ENCODE assay signal across 31 cellular contexts in the genomic region with DNA sequence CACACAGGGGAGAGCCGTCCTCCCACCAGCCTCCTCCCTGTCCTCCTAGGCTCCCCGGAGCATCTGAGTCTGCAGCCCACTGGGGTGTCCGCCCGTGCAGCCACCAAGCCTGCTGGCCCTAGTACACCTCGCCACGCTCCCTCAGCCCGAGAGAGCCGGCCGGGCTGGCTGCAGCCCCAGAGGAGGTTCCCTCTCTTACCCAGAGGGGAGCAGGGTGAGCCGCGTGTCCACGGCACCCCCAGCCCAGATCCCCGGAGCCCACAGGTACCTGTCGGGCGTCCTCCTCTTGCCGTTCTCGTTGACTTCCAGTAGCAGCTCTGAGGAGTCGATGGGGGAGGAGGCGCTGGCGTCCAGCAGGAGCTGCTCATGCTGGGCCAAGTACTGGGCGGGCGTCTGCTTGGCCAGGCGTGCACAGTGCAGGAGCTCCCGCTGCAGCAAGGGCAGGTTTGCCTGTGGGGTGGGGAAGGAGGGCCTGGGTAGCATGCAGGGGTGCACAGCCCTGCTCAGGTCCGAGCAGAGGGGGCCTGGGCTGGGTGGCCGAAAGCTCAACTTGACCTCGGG. TPM values are rescaled to one million over a fixed set of nuclear protein-coding genes. Genes with fewer than 3 reads are reported as not detected.
"Had no signal": no experiment of that assay in that cellular context is flagged by ENCODE, and none has a peak within 500 bp of the region (broad histone marks: within the 10 kb centered on the region; RNA-seq: fewer than 3 reads in every experiment).

No MANE protein-coding gene starts in this region.

- H3K4me3 Mint-ChIP-seq: activated naive CD8-positive, alpha-beta T cell treated with anti-CD3 and anti-CD28 coated beads for 36 hours; activated T-cell treated with anti-CD3 and anti-CD28 coated beads, Interleukin-2, amount 50 U/mL, for 4 hours; dendritic cell treated with granulocyte-macrophage colony-stimulating factor and Interleukin-4, amounts not matched to agents 40 ng/mL and 50 ng/mL, for 4 days; mesothelial cell of epicardium; naive thymus-derived CD8-positive, alpha-beta T cell; stimulated activated effector memory CD8-positive, alpha-beta T cell treated with anti-CD3 and anti-CD28 coated beads, Interleukin-12 subunit alpha, Interleukin-12 subunit beta, amount 100 ng/mL, for 72 hours; stimulated activated naive CD8-positive, alpha-beta T cell treated with anti-CD3 and anti-CD28 coated beads, Interleukin-15, amount 100 ng/mL, for 72 hours; T-helper 1 cell treated with Interleukin-12 subunit alpha and Interleukin-12 subunit beta and Interleukin-4 antibody, amounts not matched to agents 30 μg/mL and 1 μg/mL, for 36 hours had no signal

- DNase-seq: activated CD4-positive, alpha-beta T cell treated with anti-CD3 and anti-CD28 coated beads for 4 hours; activated CD4-positive, alpha-beta T cell treated with anti-CD3 and anti-CD28 coated beads, Interleukin-2, amount 50 U/mL, for 48 hours; activated CD4-positive, CD25-positive, alpha-beta regulatory T cell; activated CD8-positive, alpha-beta memory T cell treated with anti-CD3 and anti-CD28 coated beads, Interleukin-2, amount 50 U/mL, for 48 hours; activated naive CD4-positive, alpha-beta T cell treated with Interleukin-2 at 50 U/mL for 16 hours; activated naive CD8-positive, alpha-beta T cell treated with anti-CD3 and anti-CD28 coated beads for 36 hours; activated T-cell treated with anti-CD3 and anti-CD28 coated beads, Interleukin-2, amount 50 U/mL, for 4 hours; amniotic stem cell; effector CD4-positive, alpha-beta T cell; kidney; left lung; mammary epithelial cell; naive thymus-derived CD8-positive, alpha-beta T cell; right cardiac atrium; stimulated activated CD4-positive, alpha-beta T cell treated with anti-CD3 and anti-CD28 coated beads, Interleukin-2, amount 100 ng/mL, for 24 hours; stimulated activated naive CD8-positive, alpha-beta T cell treated with anti-CD3 and anti-CD28 coated beads, Interleukin-15, amount 100 ng/mL, for 72 hours; T1000 had no signal

- H3K4me1 ChIP-seq: breast epithelium, prostate gland had no signal

- H3K4me1 Mint-ChIP-seq: activated naive CD8-positive, alpha-beta T cell treated with anti-CD3 and anti-CD28 coated beads for 36 hours; mesothelial cell of epicardium; stimulated activated effector memory CD8-positive, alpha-beta T cell treated with anti-CD3 and anti-CD28 coated beads, Interleukin-12 subunit alpha, Interleukin-12 subunit beta, amount 100 ng/mL, for 72 hours had no signal

- H3K27ac Mint-ChIP-seq: activated naive CD8-positive, alpha-beta T cell treated with anti-CD3 and anti-CD28 coated beads for 36 hours; activated T-helper 2 cell treated with anti-CD3 and anti-CD28 coated beads, Interferon-gamma antibody, Interleukin-2, Interleukin-4, amounts not matched to agents 10 μg/mL and 5 μg/mL and 100 μg/mL, durations not matched to agents 14 hours and 24 hours and 36 hours; dendritic cell treated with granulocyte-macrophage colony-stimulating factor and Interleukin-4, amounts not matched to agents 40 ng/mL and 50 ng/mL, for 4 days; mesothelial cell of epicardium; naive thymus-derived CD8-positive, alpha-beta T cell; neural progenitor cell; stimulated activated effector memory CD8-positive, alpha-beta T cell treated with anti-CD3 and anti-CD28 coated beads, Interleukin-12 subunit alpha, Interleukin-12 subunit beta, amount 100 ng/mL, for 72 hours; T-helper 1 cell treated with Interleukin-12 subunit alpha and Interleukin-12 subunit beta and Interleukin-4 antibody, amounts not matched to agents 30 μg/mL and 1 μg/mL, for 36 hours had no signal

- H3K36me3 ChIP-seq: breast epithelium, neural progenitor cell, prostate gland had no signal

- H3K4me2 ChIP-seq: neural progenitor cell had no signal

- H3K9me3 ChIP-seq: breast epithelium, left lung, prostate gland, tibial nerve had no signal

- H3K4me3 ChIP-seq: breast epithelium, left lung, neural progenitor cell, prostate gland, skin epidermis, tibial nerve had no signal

- H3K27ac ChIP-seq: neural progenitor cell, prostate gland had no signal

- H3K36me3 Mint-ChIP-seq: activated naive CD8-positive, alpha-beta T cell treated with anti-CD3 and anti-CD28 coated beads for 36 hours; naive thymus-derived CD8-positive, alpha-beta T cell had no signal

- H3K27me3 Mint-ChIP-seq: activated naive CD8-positive, alpha-beta T cell treated with anti-CD3 and anti-CD28 coated beads for 36 hours; dendritic cell treated with granulocyte-macrophage colony-stimulating factor and Interleukin-4, amounts not matched to agents 40 ng/mL and 50 ng/mL, for 4 days; naive thymus-derived CD8-positive, alpha-beta T cell; stimulated activated naive CD8-positive, alpha-beta T cell treated with anti-CD3 and anti-CD28 coated beads, Interleukin-15, amount 100 ng/mL, for 72 hours had no signal

- H3K9me3 Mint-ChIP-seq: activated T-cell treated with anti-CD3 and anti-CD28 coated beads, Interleukin-2, amount 50 U/mL, for 4 hours; activated T-helper 2 cell treated with anti-CD3 and anti-CD28 coated beads, Interferon-gamma antibody, Interleukin-2, Interleukin-4, amounts not matched to agents 10 μg/mL and 5 μg/mL and 100 μg/mL, durations not matched to agents 14 hours and 24 hours and 36 hours; mesothelial cell of epicardium; naive thymus-derived CD8-positive, alpha-beta T cell; stimulated activated effector memory CD8-positive, alpha-beta T cell treated with anti-CD3 and anti-CD28 coated beads, Interleukin-12 subunit alpha, Interleukin-12 subunit beta, amount 100 ng/mL, for 72 hours; stimulated activated naive CD8-positive, alpha-beta T cell treated with anti-CD3 and anti-CD28 coated beads, Interleukin-15, amount 100 ng/mL, for 72 hours; T-helper 1 cell treated with Interleukin-12 subunit alpha and Interleukin-12 subunit beta and Interleukin-4 antibody, amounts not matched to agents 30 μg/mL and 1 μg/mL, for 36 hours had no signal

- H3K27me3 ChIP-seq: breast epithelium, neural progenitor cell had no signal

- ATAC-seq: activated T-cell treated with anti-CD3 and anti-CD28 coated beads, Interleukin-2, amount 50 U/mL, for 4 hours; naive thymus-derived CD8-positive, alpha-beta T cell; stimulated activated effector memory CD8-positive, alpha-beta T cell treated with anti-CD3 and anti-CD28 coated beads, Interleukin-12 subunit alpha, Interleukin-12 subunit beta, amount 100 ng/mL, for 72 hours; stimulated activated naive CD8-positive, alpha-beta T cell treated with anti-CD3 and anti-CD28 coated beads, Interleukin-15, amount 100 ng/mL, for 72 hours had no signal

- H3K9ac ChIP-seq: neural progenitor cell had no signal

RNA-seq across cellular contexts. Expression of a gene that starts 19.3 kb away (rescaled TPM):
- total RNA-seq: activated CD8-positive, alpha-beta memory T cell treated with anti-CD3 and anti-CD28 coated beads for 36 hours; activated naive CD8-positive, alpha-beta T cell treated with anti-CD3 and anti-CD28 coated beads for 36 hours; activated T-cell treated with anti-CD3 and anti-CD28 coated beads, Interleukin-2, amount 50 U/mL, for 4 hours; activated T-helper 2 cell treated with anti-CD3 and anti-CD28 coated beads, Interferon-gamma antibody, Interleukin-2, Interleukin-4, amounts not matched to agents 10 μg/mL and 5 μg/mL and 100 μg/mL, durations not matched to agents 14 hours and 24 hours and 36 hours; breast epithelium; epithelial cell of proximal tubule; fibroblast of villous mesenchyme; kidney; left lung; mammary epithelial cell; naive thymus-derived CD8-positive, alpha-beta T cell; osteocyte; right cardiac atrium; tibial nerve had no signal
- polyA plus RNA-seq: mammary epithelial cell; naive thymus-derived CD8-positive, alpha-beta T cell; right cardiac atrium had no signal
